ENCODE assay signal across 18 cellular contexts in genomic region chr12:76757694-76758093, GRCh38.
"Had no signal": no experiment of that assay in that cellular context is flagged by ENCODE, and none has a peak within 500 bp of the region (broad histone marks: within the 10 kb centered on the region; RNA-seq: fewer than 3 reads in every experiment).

No MANE protein-coding gene starts in this region.

- H3K9me3 ChIP-seq: psoas muscle, right lobe of liver had no signal

- H3K36me3 ChIP-seq: right lobe of liver had no signal

- H3K27ac Mint-ChIP-seq: activated CD4-positive, alpha-beta memory T cell treated with anti-CD3 and anti-CD28 coated beads for 36 hours; activated naive CD8-positive, alpha-beta T cell treated with anti-CD3 and anti-CD28 coated beads, Interleukin-2, amount 10 ng/mL, durations not matched to agents 7 days and 5 days; nephron; T-helper 2 cell treated with Interferon-gamma antibody and Interleukin-4, amounts not matched to agents 5 μg/mL and 100 μg/mL, for 36 hours had no signal

- FAIRE-seq: colon had no signal

- H3K27me3 ChIP-seq: right lobe of liver had no signal

- DNase-seq: activated CD4-positive, alpha-beta memory T cell treated with anti-CD3 and anti-CD28 coated beads for 36 hours; activated CD4-positive, alpha-beta T cell treated with anti-CD3 and anti-CD28 coated beads for 1 hour; activated gamma-delta T cell treated with Interleukin-2 at 50 U/mL for 16 hours; activated naive CD8-positive, alpha-beta T cell treated with anti-CD3 and anti-CD28 coated beads, Interleukin-2, amount 10 ng/mL, durations not matched to agents 7 days and 5 days; activated T-cell treated with anti-CD3 and anti-CD28 coated beads, Interleukin-2, amount 50 U/mL, for 48 hours; anterior cingulate cortex; hippocampal formation; left colon; occipital lobe; psoas muscle; right lobe of liver; stimulated activated CD4-positive, alpha-beta T cell treated with anti-CD3 and anti-CD28 coated beads, Interleukin-12 subunit alpha, Interleukin-12 subunit beta, amount 100 ng/mL, for 4 hours; stimulated activated naive CD4-positive, alpha-beta T cell treated with Interleukin-2 at 50 U/mL for 16 hours; SW 1271; trophoblast cell had no signal

- H3K27me3 Mint-ChIP-seq: activated CD4-positive, alpha-beta memory T cell treated with anti-CD3 and anti-CD28 coated beads for 36 hours had no signal

- H3K4me1 Mint-ChIP-seq: activated naive CD8-positive, alpha-beta T cell treated with anti-CD3 and anti-CD28 coated beads, Interleukin-2, amount 10 ng/mL, durations not matched to agents 7 days and 5 days had no signal

- H3K36me3 Mint-ChIP-seq: activated CD4-positive, alpha-beta memory T cell treated with anti-CD3 and anti-CD28 coated beads for 36 hours; activated naive CD8-positive, alpha-beta T cell treated with anti-CD3 and anti-CD28 coated beads, Interleukin-2, amount 10 ng/mL, durations not matched to agents 7 days and 5 days had no signal

- H3K4me1 ChIP-seq: psoas muscle, right lobe of liver had no signal

- H3K27ac ChIP-seq: psoas muscle, right lobe of liver had no signal

- H3K4me3 ChIP-seq: psoas muscle, right lobe of liver had no signal

- H3K4me3 Mint-ChIP-seq: activated CD4-positive, alpha-beta memory T cell treated with anti-CD3 and anti-CD28 coated beads for 36 hours; activated naive CD8-positive, alpha-beta T cell treated with anti-CD3 and anti-CD28 coated beads, Interleukin-2, amount 10 ng/mL, durations not matched to agents 7 days and 5 days; nephron; T-helper 2 cell treated with Interferon-gamma antibody and Interleukin-4, amounts not matched to agents 5 μg/mL and 100 μg/mL, for 36 hours had no signal

- ATAC-seq: left colon, psoas muscle, right lobe of liver had no signal

- H3K9me3 Mint-ChIP-seq: activated CD4-positive, alpha-beta memory T cell treated with anti-CD3 and anti-CD28 coated beads for 36 hours; activated naive CD8-positive, alpha-beta T cell treated with anti-CD3 and anti-CD28 coated beads, Interleukin-2, amount 10 ng/mL, durations not matched to agents 7 days and 5 days; T-helper 2 cell treated with Interferon-gamma antibody and Interleukin-4, amounts not matched to agents 5 μg/mL and 100 μg/mL, for 36 hours had no signal
